Comparison of ENCODE assay signal across 9 cellular contexts in the genomic region with DNA sequence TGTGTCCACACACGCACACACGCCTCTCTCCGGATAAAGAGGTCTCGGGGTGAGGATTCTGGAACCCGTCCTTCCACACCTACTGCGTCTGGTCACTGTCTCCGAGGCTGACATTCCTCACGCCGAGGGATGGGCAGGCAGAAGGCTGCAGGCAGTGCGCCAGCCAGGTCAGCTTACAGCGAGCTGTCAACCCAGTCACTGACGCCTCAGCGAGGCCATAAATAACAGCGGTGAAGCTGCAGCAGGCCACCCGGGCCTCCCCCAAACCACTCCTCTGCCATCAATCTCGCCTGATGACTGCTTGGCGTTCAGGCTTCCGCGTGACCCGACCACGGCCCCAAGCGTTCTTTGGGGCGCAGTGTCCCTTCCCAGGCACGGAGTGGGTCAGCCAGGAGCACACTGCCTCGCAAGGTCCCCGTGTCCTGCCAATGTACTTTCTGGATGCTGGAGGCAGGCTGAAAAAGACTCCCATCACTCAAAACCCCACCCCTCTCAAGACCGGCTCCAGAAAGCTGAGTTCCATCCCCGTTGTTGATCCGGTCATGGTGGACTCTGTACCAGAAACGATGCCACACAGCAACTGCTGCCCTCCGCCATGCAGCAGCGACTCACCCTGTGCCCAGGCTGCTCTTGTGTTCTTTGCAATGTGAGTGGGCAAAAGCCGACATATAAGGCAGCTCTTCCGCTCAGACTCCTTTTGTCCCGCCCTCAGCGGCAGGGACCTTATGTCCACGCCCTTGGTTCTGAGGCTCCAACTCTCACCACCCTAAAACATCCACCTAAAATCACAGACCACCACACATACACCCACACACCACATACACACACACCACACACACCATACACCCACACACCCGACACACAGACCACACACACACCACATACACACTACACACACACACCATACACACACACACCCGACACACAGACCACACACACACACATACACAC. TPM values are rescaled to one million over a fixed set of nuclear protein-coding genes. Genes with fewer than 3 reads are reported as not detected.
A peak's percentile ranks its signal among the peaks of the same experiment; 100 is the strongest.
DNase-seq lines count a peak whose midpoint lies in the region; ATAC-seq and TF ChIP-seq lines count a peak whose summit lies in the region.
"Had no signal": no experiment of that assay in that cellular context is flagged by ENCODE, and none has a peak within 500 bp of the region (broad histone marks: within the 10 kb centered on the region; RNA-seq: fewer than 3 reads in every experiment).

No MANE protein-coding gene starts in this region.

- H3K4me1 ChIP-seq in liver (ENCODE audit: control insufficient read depth in 4 of 4, insufficient read depth in 4 of 4, low read length in 3 of 4) (peaks cover 0 to 12% (median 4%) of the 10 kb centered on the region in 4 donors), transverse colon (peaks cover 6 to 9% (median 7%) of the 10 kb centered on the region in 4 donors)

- peak; percentile 26 for TF ChIP-seq EP300 in transverse colon (IDR thresholded peaks at IDR 0.05; ENCODE audit: low read depth)

- ATAC-seq in GM18508 (IDR thresholded peaks at IDR 0.05; ENCODE audit: insufficient read depth, unreplicated experiment) (peak; percentile 45), HG03521 (IDR thresholded peaks at IDR 0.05; ENCODE audit: unreplicated experiment) (peak; percentile 47), HG03457 (IDR thresholded peaks at IDR 0.05; ENCODE audit: unreplicated experiment) (no peak)

- in situ Hi-C loops in transverse colon (cut with MboI; ENCODE audit: low pct_ligation_motif_present in 1 of 4, low pct_unique_long_range_greater_than_20kb in 1 of 4, low sequenced_read_pairs in 3 of 4), result loop anchor here (25.0 kb wide), 3 partner anchors 187 to 662 kb away; a partner anchor contains a TSS

- H3K36me3 ChIP-seq in liver (ENCODE audit: control insufficient read depth in 4 of 4, insufficient read depth in 3 of 4, low read depth in 1 of 4, low read length in 3 of 4), result no peaks in the 10 kb centered on the region
- H3K36me3 ChIP-seq in transverse colon, result no peaks in the 10 kb centered on the region

- H3K9me3 ChIP-seq in liver (ENCODE audit: control insufficient read depth in 4 of 4, low read length in 3 of 4), result no peaks in the 10 kb centered on the region
- no peaks in the 10 kb centered on the region for H3K9me3 ChIP-seq in transverse colon

- 63% methylated on average over 39 of the region's 39 CpGs for WGBS in liver
- 15 to 30% methylated on average over 2 to 39 of the region's 39 CpGs for whole genome bisulfite sequencing in transverse colon (ENCODE audit: low coverage in 1 of 2), 2 donors

- intact Hi-C loops in transverse colon (cut with DNase I; ENCODE audit: low total_unique reads), result no loop called here

- H3K27ac ChIP-seq in liver (ENCODE audit: low read depth in 1 of 2, low read length in 2 of 2) (no peak overlapping the region), transverse colon (peak overlapping the region; percentile 1 to 51 (median 42))

- no peak overlapping the region for H3K4me3 ChIP-seq in liver (ENCODE audit: low read depth in 1 of 3, low read length in 3 of 3)
- H3K4me3 ChIP-seq in transverse colon, result peak overlapping the region in 2 of 4 donors; percentile 18 to 29

- H3K27me3 ChIP-seq in liver (ENCODE audit: control insufficient read depth in 4 of 4, insufficient read depth in 4 of 4, low read length in 3 of 4) (no peaks in the 10 kb centered on the region), transverse colon (no peaks in the 10 kb centered on the region)

- H3K9ac ChIP-seq in liver (ENCODE audit: low read depth in 1 of 2, low read length in 2 of 2), result no peak overlapping the region

- TF ChIP-seq CTCF in liver (IDR thresholded peaks at IDR 0.05; ENCODE audit: low read depth, low read length, missing input control) (no peak), transverse colon (IDR thresholded peaks at IDR 0.05) (no peak)

- no peak for TF ChIP-seq POLR2A in transverse colon (IDR thresholded peaks at IDR 0.05)

- DNase-seq in astrocyte of the hippocampus (ENCODE audit: low read depth, low spot score) (peak; percentile 29), transverse colon (peak; percentile 63), ecto neural progenitor cell (ENCODE audit: low spot score) (no peak), NCI-H2171 (lab: John Stamatoyannopoulos, UW) (no peak)

- TF ChIP-seq RAD21 in liver (IDR thresholded peaks at IDR 0.05), result no peak

TF ChIP-seq in liver, 16 proteins besides CTCF, POLR2A, EP300 and RAD21:
- TF ChIP-seq RXRA (IDR thresholded peaks at IDR 0.05) (peak in 1 of 2 donors; percentile 31), EGR1 (IDR thresholded peaks at IDR 0.05; ENCODE audit: low read depth in 2 of 2) (no peak), GABPA (IDR thresholded peaks at IDR 0.05 in 1 of 2, conservative IDR thresholded peaks at IDR 0.05 in 1 of 2) (no peak), FOXA2 (IDR thresholded peaks at IDR 0.05) (no peak), JUND (IDR thresholded peaks at IDR 0.05) (no peak), NR2F2 (IDR thresholded peaks at IDR 0.05) (peak; percentile 76), YY1 (IDR thresholded peaks at IDR 0.05) (no peak), FOXA1 (IDR thresholded peaks at IDR 0.05) (no peak), TAF1 (conservative IDR thresholded peaks at IDR 0.05) (no peak), SP1 (IDR thresholded peaks at IDR 0.05) (peak; percentile 6), HNF4A (conservative IDR thresholded peaks at IDR 0.05) (peak; percentile 13 to 30), HNF4G (IDR thresholded peaks at IDR 0.05) (no peak)
- TF ChIP-seq, protein P1, sequence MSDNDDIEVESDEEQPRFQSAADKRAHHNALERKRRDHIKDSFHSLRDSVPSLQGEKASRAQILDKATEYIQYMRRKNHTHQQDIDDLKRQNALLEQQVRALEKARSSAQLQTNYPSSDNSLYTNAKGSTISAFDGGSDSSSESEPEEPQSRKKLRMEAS (IDR thresholded peaks at IDR 0.05), result no peak
- TF ChIP-seq, protein P2, sequence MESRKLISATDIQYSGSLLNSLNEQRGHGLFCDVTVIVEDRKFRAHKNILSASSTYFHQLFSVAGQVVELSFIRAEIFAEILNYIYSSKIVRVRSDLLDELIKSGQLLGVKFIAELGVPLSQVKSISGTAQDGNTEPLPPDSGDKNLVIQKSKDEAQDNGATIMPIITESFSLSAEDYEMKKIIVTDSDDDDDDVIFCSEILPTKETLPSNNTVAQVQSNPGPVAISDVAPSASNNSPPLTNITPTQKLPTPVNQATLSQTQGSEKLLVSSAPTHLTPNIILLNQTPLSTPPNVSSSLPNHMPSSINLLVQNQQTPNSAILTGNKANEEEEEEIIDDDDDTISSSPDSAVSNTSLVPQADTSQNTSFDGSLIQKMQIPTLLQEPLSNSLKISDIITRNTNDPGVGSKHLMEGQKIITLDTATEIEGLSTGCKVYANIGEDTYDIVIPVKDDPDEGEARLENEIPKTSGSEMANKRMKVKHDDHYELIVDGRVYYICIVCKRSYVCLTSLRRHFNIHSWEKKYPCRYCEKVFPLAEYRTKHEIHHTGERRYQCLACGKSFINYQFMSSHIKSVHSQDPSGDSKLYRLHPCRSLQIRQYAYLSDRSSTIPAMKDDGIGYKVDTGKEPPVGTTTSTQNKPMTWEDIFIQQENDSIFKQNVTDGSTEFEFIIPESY (IDR thresholded peaks at IDR 0.05), result no peak
- TF ChIP-seq, protein P3, sequence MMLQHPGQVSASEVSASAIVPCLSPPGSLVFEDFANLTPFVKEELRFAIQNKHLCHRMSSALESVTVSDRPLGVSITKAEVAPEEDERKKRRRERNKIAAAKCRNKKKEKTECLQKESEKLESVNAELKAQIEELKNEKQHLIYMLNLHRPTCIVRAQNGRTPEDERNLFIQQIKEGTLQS (IDR thresholded peaks at IDR 0.05), result no peak
- TF ChIP-seq, protein P4, sequence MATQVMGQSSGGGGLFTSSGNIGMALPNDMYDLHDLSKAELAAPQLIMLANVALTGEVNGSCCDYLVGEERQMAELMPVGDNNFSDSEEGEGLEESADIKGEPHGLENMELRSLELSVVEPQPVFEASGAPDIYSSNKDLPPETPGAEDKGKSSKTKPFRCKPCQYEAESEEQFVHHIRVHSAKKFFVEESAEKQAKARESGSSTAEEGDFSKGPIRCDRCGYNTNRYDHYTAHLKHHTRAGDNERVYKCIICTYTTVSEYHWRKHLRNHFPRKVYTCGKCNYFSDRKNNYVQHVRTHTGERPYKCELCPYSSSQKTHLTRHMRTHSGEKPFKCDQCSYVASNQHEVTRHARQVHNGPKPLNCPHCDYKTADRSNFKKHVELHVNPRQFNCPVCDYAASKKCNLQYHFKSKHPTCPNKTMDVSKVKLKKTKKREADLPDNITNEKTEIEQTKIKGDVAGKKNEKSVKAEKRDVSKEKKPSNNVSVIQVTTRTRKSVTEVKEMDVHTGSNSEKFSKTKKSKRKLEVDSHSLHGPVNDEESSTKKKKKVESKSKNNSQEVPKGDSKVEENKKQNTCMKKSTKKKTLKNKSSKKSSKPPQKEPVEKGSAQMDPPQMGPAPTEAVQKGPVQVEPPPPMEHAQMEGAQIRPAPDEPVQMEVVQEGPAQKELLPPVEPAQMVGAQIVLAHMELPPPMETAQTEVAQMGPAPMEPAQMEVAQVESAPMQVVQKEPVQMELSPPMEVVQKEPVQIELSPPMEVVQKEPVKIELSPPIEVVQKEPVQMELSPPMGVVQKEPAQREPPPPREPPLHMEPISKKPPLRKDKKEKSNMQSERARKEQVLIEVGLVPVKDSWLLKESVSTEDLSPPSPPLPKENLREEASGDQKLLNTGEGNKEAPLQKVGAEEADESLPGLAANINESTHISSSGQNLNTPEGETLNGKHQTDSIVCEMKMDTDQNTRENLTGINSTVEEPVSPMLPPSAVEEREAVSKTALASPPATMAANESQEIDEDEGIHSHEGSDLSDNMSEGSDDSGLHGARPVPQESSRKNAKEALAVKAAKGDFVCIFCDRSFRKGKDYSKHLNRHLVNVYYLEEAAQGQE (IDR thresholded peaks at IDR 0.05), result no peak

RNA-seq across cellular contexts. Expression of a gene that starts 27.1 kb away (rescaled TPM):
- total RNA-seq in liver (10 to 100 TPM; 20.4 to 87.9 TPM), transverse colon (under 1 TPM in 1 of 4 donors, not detected in 3; 0.14 TPM)
- polyA plus RNA-seq in liver, result 100 to 1,000 TPM; 169 to 196 TPM
- polyA plus RNA-seq: neural cell had no signal

RNA-seq across cellular contexts. Expression of a gene that starts 45.5 kb away (rescaled TPM):
- total RNA-seq in liver (under 1 TPM in 1 of 2 donors, not detected in 1; 0.08 TPM), transverse colon (under 1 TPM in 2 of 4 donors, not detected in 2; 0.14 to 0.32 TPM)
- under 1 TPM; 0.03 to 0.05 TPM for polyA plus RNA-seq in liver
- polyA plus RNA-seq: neural cell had no signal

Comparison
In these comparisons a context has a peak if more than half of its experiments do, and no peak if none do; other contexts are left out.
1. DNase-seq: peak in astrocyte of the hippocampus (single experiment) and transverse colon (single experiment); none in ecto neural progenitor cell (single experiment) and NCI-H2171 (single experiment).
2. H3K27ac ChIP-seq: peak in transverse colon (4 of 4); none in liver (0 of 2).
3. RNA of a gene that starts 27.1 kb away (total RNA-seq): 20.4 to 87.9 TPM in liver; 0.14 TPM in transverse colon; every median in the first group is over 10 times any median in the second.